ENCODE assay signal across 8 cellular contexts in the genomic region with DNA sequence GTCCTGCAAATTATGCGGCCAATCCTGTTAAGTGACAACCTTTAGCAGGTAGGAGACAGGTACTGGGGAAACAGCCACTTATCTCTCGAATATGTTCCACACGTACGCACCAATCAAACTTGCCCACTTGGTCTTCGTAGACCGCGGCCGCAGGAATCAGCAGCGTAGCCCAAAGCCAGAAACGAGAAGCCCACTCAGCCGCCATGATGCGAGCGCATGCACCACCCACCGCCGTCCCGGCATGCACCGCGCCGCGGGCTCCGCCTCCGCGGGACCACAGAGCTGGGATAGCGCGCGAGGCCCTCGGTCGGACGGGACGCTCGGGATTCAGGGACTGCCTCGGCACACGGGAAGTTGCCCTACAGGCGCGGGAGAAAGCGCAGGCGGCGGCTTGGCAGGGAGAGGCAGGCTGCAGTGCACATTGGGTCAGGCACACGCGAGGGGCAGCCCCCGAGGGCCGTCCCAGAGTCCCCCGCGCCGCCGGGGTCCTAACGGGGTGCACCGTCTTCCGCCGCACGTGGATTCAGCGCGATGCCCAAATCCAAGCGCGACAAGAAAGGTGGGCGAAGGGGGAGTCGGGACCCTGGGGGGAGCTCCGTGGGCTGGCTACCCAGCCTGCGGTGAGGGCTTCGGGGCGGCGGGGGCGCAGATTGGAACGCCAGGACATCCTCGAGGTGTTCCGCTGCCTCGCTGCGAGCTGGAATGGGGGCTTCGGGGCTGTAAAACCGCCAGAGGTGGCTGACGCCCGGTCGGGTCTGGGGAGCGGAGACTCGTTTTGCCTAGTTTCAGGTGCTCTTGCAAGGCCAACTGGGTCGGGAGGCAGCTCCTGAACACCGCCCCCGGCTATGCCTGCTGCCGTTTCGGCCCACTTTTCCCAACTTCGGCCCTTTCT. TPM values are rescaled to one million over a fixed set of nuclear protein-coding genes. Genes with fewer than 3 reads are reported as not detected.
A peak's percentile ranks its signal among the peaks of the same experiment; 100 is the strongest.
DNase-seq lines count a peak whose midpoint lies in the region; ATAC-seq, FAIRE-seq and TF ChIP-seq lines count a peak whose summit lies in the region.

TSS of gene EMC1 (minus strand) at position 220 of the 892 bp plus-strand sequence. CDS start at position 205, 15 bp downstream.
TSS of gene MRTO4 (plus strand) at position 501 of the 892 bp plus-strand sequence. CDS start at position 532, 31 bp downstream.

- intact Hi-C loops in psoas muscle (cut with DNase I) = loop anchor here (5.0 to 10.0 kb wide), 2 partner anchors 61 to 403 kb away; partner anchors contain the start of genes AKR7A2 (in 1 of the 2) and SLC66A1 (in 1 of the 2)

- H3K4me3 ChIP-seq in right atrium auricular region (peak within 1 kb of the TSS; percentile 69 to 89), psoas muscle (peak within 1 kb of the TSS; percentile 93), urinary bladder (ENCODE audit: low read depth, low read length) (peak within 1 kb of the TSS; percentile 78)

- H3K27me3 ChIP-seq in right atrium auricular region = no peaks in the 10 kb centered on the region
- H3K27me3 ChIP-seq in psoas muscle (ENCODE audit: insufficient read depth in 3 of 3, low read length in 2 of 3) = no peaks in the 10 kb centered on the region

- ATAC-seq in HG02642 (IDR thresholded peaks at IDR 0.05; ENCODE audit: poor library complexity, unreplicated experiment) = peak; percentile 90
- peak; percentile 95 to 97 (median 96) for ATAC-seq in psoas muscle

- H3K36me3 ChIP-seq in right atrium auricular region (peaks cover 16% of the 10 kb centered on the region), psoas muscle (ENCODE audit: insufficient read depth in 1 of 2, low read depth in 1 of 2) (peaks cover 0 to 24% of the 10 kb centered on the region in 2 donors), urinary bladder (ENCODE audit: insufficient read depth) (no peaks in the 10 kb centered on the region)

- TF ChIP-seq CTCF in right atrium auricular region (IDR thresholded peaks at IDR 0.05) = no peak
- TF ChIP-seq CTCF in psoas muscle (IDR thresholded peaks at IDR 0.05) = no peak

- TF ChIP-seq POLR2A in GM12891 (IDR thresholded peaks at IDR 0.05; ENCODE audit: low read depth, low read length) = peak; percentile 97

- DNase-seq in GM12891 (ENCODE audit: insufficient read length, low spot score) (peak; percentile 94), NCI-H128 (lab: John Stamatoyannopoulos, UW; ENCODE audit: unreplicated experiment) (peak; percentile 61), T-helper 2 cell (peak; percentile 81 to 87 (median 84)), right atrium auricular region (ENCODE audit: low spot score) (peak; percentile 73), psoas muscle (peak; percentile 91 to 93)

- H3K4me1 ChIP-seq in right atrium auricular region = peaks cover 0 to 34% of the 10 kb centered on the region in 2 donors
- H3K4me1 ChIP-seq in psoas muscle = peaks cover 21% of the 10 kb centered on the region
- H3K4me1 ChIP-seq in urinary bladder (ENCODE audit: insufficient read depth) = no peaks in the 10 kb centered on the region

- 0% methylated on average over 75 to 81 of the region's 81 CpGs for WGBS in psoas muscle, 3 donors
- under 1% methylated on average over 81 of the region's 81 CpGs for WGBS in urinary bladder

- H3K27ac ChIP-seq in angular gyrus (ENCODE audit: low read depth, low read length) = peak within 1 kb of the TSS; percentile 97
- peak within 1 kb of the TSS; percentile 94 to 96 for H3K27ac ChIP-seq in right atrium auricular region
- H3K27ac ChIP-seq in psoas muscle = peak within 1 kb of the TSS; percentile 95
- peak within 1 kb of the TSS; percentile 97 for H3K27ac ChIP-seq in urinary bladder (ENCODE audit: low read depth)

- FAIRE-seq in GM12891 (lab: Jason Lieb, UNC) = peak; percentile 97

- no peaks in the 10 kb centered on the region for H3K9me3 ChIP-seq in right atrium auricular region
- no peaks in the 10 kb centered on the region for H3K9me3 ChIP-seq in psoas muscle

TF ChIP-seq in GM12891, 5 proteins besides CTCF, POLR2A, EP300 and RAD21:
- peak; percentile 98 for TF ChIP-seq POLR2AphosphoS5 (IDR thresholded peaks at IDR 0.05; ENCODE audit: low read depth, low read length)
- peak; percentile 94 for TF ChIP-seq TAF1 (IDR thresholded peaks at IDR 0.05; ENCODE audit: low read depth, low read length)
- no peak for TF ChIP-seq PAX5 (IDR thresholded peaks at IDR 0.05; ENCODE audit: insufficient read depth, low read length, severe bottlenecking)
- TF ChIP-seq SPI1 (IDR thresholded peaks at IDR 0.05; ENCODE audit: low read depth, low read length) = no peak; the same call in 1 of the 2 replicates
- TF ChIP-seq POU2F2 (IDR thresholded peaks at IDR 0.05; ENCODE audit: low read depth, low read length) = peak; percentile 86
TF ChIP-seq in GM12891: peak in this region for 3.

RNA-seq across cellular contexts. Expression of gene EMC1, which starts in this region (rescaled TPM):
- polyA plus RNA-seq in GM12891 (2012; ENCODE audit: low read depth, missing spikeins) = 16.5 TPM
- 10 to 100 TPM; 30.7 to 36.7 TPM for total RNA-seq in right atrium auricular region
- total RNA-seq in psoas muscle = 10 to 100 TPM; 31.1 to 38.5 (median 35.1) TPM
- polyA plus RNA-seq in psoas muscle = 10 to 100 TPM; 12.7 to 29.4 (median 18.9) TPM
- total RNA-seq in urinary bladder = 37.4 TPM
- polyA plus RNA-seq in urinary bladder = 23.2 TPM

RNA-seq across cellular contexts. Expression of gene MRTO4, which starts in this region (rescaled TPM):
- 31.5 TPM for polyA plus RNA-seq in GM12891 (2012; ENCODE audit: low read depth, missing spikeins)
- total RNA-seq in right atrium auricular region (10 to 100 TPM in 1 of 2 donors, 1 to 10 TPM in 1; 8.6 to 16.1 TPM), psoas muscle (10 to 100 TPM; 19.9 to 35.8 (median 28.8) TPM), urinary bladder (13.5 TPM)
- polyA plus RNA-seq in psoas muscle (100 to 1,000 TPM in 1 of 3 donors, 10 to 100 TPM in 2; 43.0 to 103 (median 43.7) TPM), urinary bladder (22.0 TPM)

Comparison
In these comparisons a context has a peak if more than half of its experiments do, and no peak if none do; other contexts are left out.
1. Peak in every context shown above with its lines: DNase-seq, ATAC-seq, H3K4me3 ChIP-seq and H3K27ac ChIP-seq.